Comparison of ENCODE assay signal across 18 cellular contexts in the genomic region with DNA sequence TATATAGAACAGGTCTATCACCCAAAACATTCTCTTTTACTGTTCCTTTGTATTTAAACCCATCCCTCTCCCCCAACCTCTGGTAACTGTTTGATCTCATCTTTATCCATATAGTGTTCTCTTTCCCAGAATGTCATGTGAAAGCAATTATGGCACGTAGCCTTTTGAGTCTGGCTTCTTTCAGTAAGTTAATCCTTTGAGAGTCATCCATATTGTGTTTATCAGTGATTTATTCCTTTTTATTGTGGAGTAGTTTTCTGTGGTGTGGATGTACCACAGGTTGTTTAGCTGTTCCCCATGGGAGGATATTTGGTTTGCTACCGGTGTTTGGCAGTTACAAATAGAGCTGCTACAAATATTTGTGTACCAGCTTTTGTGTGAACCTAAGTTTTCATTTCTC. TPM values are rescaled to one million over a fixed set of nuclear protein-coding genes. Genes with fewer than 3 reads are reported as not detected.
DNase-seq lines count a peak whose midpoint lies in the region; ATAC-seq and TF ChIP-seq lines count a peak whose summit lies in the region.
"Had no signal": no experiment of that assay in that cellular context is flagged by ENCODE, and none has a peak within 500 bp of the region (broad histone marks: within the 10 kb centered on the region; RNA-seq: fewer than 3 reads in every experiment).

No MANE protein-coding gene starts in this region.

- H3K9me3 Mint-ChIP-seq in mesothelial cell of epicardium: no peaks in the 10 kb centered on the region
- H3K9me3 Mint-ChIP-seq: CD8-positive, alpha-beta T cell had no signal

- H3K27me3 ChIP-seq in A673 (replicated peaks; ENCODE audit: insufficient read depth, low read depth, low read length, poor library complexity) (no peaks in the 10 kb centered on the region), trophoblast cell (ENCODE audit: insufficient read depth, low read length) (no peaks in the 10 kb centered on the region)
- H3K27me3 ChIP-seq: BLaER1 treated with 17β-estradiol and CSF1 and Interleukin-3, amounts not matched to agents 10 nM and 100 nM; MG63 had no signal

- H3K4ac ChIP-seq in trophoblast cell (ENCODE audit: low read depth, low read length): no peak overlapping the region

- no peak overlapping the region for H4K91ac ChIP-seq in trophoblast cell (ENCODE audit: low read depth, low read length)

- CTCF ChIA-PET in A673 (lab: Charles Lee) (no interaction called here), HEK293 (lab: Yijun Ruan, JAX) (interaction anchor here (0.6 kb wide), 1 partner anchor 76 kb away, joined by 3 read pairs; no protein-coding TSS in a partner anchor)

- no TSS peak for BruUV-seq in A673 (replicated peaks; lab: Mats Ljungman, UMichigan)

- H3K23ac ChIP-seq in trophoblast cell (ENCODE audit: low read length): no peak overlapping the region

- H2AK5ac ChIP-seq in trophoblast cell (ENCODE audit: low read length): no peak overlapping the region

- H3K14ac ChIP-seq in trophoblast cell (ENCODE audit: low read length): no peak overlapping the region

- intact Hi-C loops in A673 (cut with micrococcal nuclease; ENCODE audit: unreplicated experiment): no loop called here

- no peak overlapping the region for H2BK120ac ChIP-seq in trophoblast cell (ENCODE audit: insufficient read depth, low read length, poor library complexity)

- no peak overlapping the region for H2BK12ac ChIP-seq in trophoblast cell (ENCODE audit: low read length)

- H3K4me3 Mint-ChIP-seq in mesothelial cell of epicardium: no peak overlapping the region
- H3K4me3 Mint-ChIP-seq: CD8-positive, alpha-beta T cell had no signal

- H3K4me3 ChIP-seq in A673 (ENCODE audit: low read depth, low read length, poor library complexity, severe bottlenecking) (no peak overlapping the region), HEK293 (ENCODE audit: low read depth, low read length) (no peak overlapping the region), trophoblast cell (ENCODE audit: low read depth, low read length) (no peak overlapping the region)
- H3K4me3 ChIP-seq: BLaER1 treated with 17β-estradiol and CSF1 and Interleukin-3, amounts not matched to agents 10 nM and 100 nM; MG63; PC-9 had no signal

- H2AFZ ChIP-seq in trophoblast cell (ENCODE audit: insufficient read depth, low read length, poor library complexity): no peak overlapping the region
- H2AFZ ChIP-seq: PC-9 had no signal

- H3K27ac Mint-ChIP-seq in mesothelial cell of epicardium: peak overlapping the region; percentile 39
- H3K27ac Mint-ChIP-seq: CD8-positive, alpha-beta T cell had no signal

- no peak overlapping the region for H3K18ac ChIP-seq in trophoblast cell (ENCODE audit: low read length)

- TF ChIP-seq CTCF in A673 (conservative IDR thresholded peaks at IDR 0.05; ENCODE audit: low read depth, low read length) (no peak), HEK293 (tag by site-specific recombination; IDR thresholded peaks at IDR 0.05) (no peak), mesothelial cell of epicardium (IDR thresholded peaks at IDR 0.05; ENCODE audit: unreplicated experiment) (no peak)

- H3K4me1 ChIP-seq in A673 (ENCODE audit: insufficient read depth, low read length, poor library complexity, severe bottlenecking) (peaks cover 22% of the 10 kb centered on the region), HEK293 (ENCODE audit: control insufficient read depth, insufficient read depth, low read length) (no peaks in the 10 kb centered on the region), trophoblast cell (ENCODE audit: control insufficient read depth in 1 of 2, insufficient read depth in 2 of 2, low read length in 2 of 2) (peaks cover 0 to 2% of the 10 kb centered on the region in 2 experiments)

- H3K9ac ChIP-seq in trophoblast cell (ENCODE audit: low read length): no peak overlapping the region
- H3K9ac ChIP-seq: BLaER1 treated with 17β-estradiol and CSF1 and Interleukin-3, amounts not matched to agents 10 nM and 100 nM had no signal

- H2BK5ac ChIP-seq in trophoblast cell (ENCODE audit: low read depth, low read length, poor library complexity): no peak overlapping the region

- no peaks in the 10 kb centered on the region for H3K27me3 Mint-ChIP-seq in mesothelial cell of epicardium (ENCODE audit: low read depth)

- H4K8ac ChIP-seq in trophoblast cell (ENCODE audit: low read depth, low read length): no peak overlapping the region

- peaks cover 85% of the 10 kb centered on the region for H3K36me3 ChIP-seq in A673 (ENCODE audit: insufficient read depth, low read length, poor library complexity, severe bottlenecking)
- peaks cover 76 to 97% of the 10 kb centered on the region in 2 experiments for H3K36me3 ChIP-seq in HEK293 (ENCODE audit: control insufficient read depth in 2 of 2, insufficient read depth in 1 of 2, low read length in 2 of 2)
- H3K36me3 ChIP-seq in trophoblast cell (ENCODE audit: control insufficient read depth in 1 of 2, insufficient read depth in 2 of 2, low read length in 2 of 2): peaks cover 23 to 47% of the 10 kb centered on the region in 2 experiments

- no CpG with 5 or more reads among the region's 2 CpGs for WGBS in trophoblast cell (ENCODE audit: extremely low coverage, insufficient coverage, insufficient read length)

- H3K27ac ChIP-seq in A673 (ENCODE audit: low read depth, low read length, poor library complexity, severe bottlenecking) (no peak overlapping the region), HEK293 (ENCODE audit: extremely low read depth, low read depth, low read length) (no peak overlapping the region), trophoblast cell (ENCODE audit: low read depth, low read length) (no peak overlapping the region)
- H3K27ac ChIP-seq: BLaER1 treated with 17β-estradiol and CSF1 and Interleukin-3, amounts not matched to agents 10 nM and 100 nM; PC-9 had no signal

- no peaks in the 10 kb centered on the region for H3K79me1 ChIP-seq in trophoblast cell (ENCODE audit: low read length)

- POLR2A ChIA-PET in A673 (lab: Charles Lee; ENCODE audit: low non-redundant PET): interaction anchor here (0.6 kb wide), 1 partner anchor 80 kb away, joined by 3 read pairs; no protein-coding TSS in a partner anchor
- POLR2A ChIA-PET in HEK293 (lab: Yijun Ruan, JAX): no interaction called here

- no peak for ATAC-seq in GM21717 (IDR thresholded peaks at IDR 0.05; ENCODE audit: unreplicated experiment)
- ATAC-seq: CD8-positive, alpha-beta T cell had no signal

- H3K9me3 ChIP-seq in A673 (ENCODE audit: low read depth, low read length, poor library complexity, severe bottlenecking): no peaks in the 10 kb centered on the region
- H3K9me3 ChIP-seq in HEK293 (ENCODE audit: control insufficient read depth, insufficient read depth, low read depth, low read length): no peaks in the 10 kb centered on the region
- no peaks in the 10 kb centered on the region for H3K9me3 ChIP-seq in trophoblast cell (ENCODE audit: insufficient read depth, low read depth, low read length)
- H3K9me3 ChIP-seq: BLaER1 treated with 17β-estradiol and CSF1 and Interleukin-3, amounts not matched to agents 10 nM and 100 nM; MG63 had no signal

- H4K12ac ChIP-seq in trophoblast cell (ENCODE audit: low read depth, low read length): no peak overlapping the region

- H3K4me2 ChIP-seq in trophoblast cell (ENCODE audit: low read length): no peak overlapping the region
- H3K4me2 ChIP-seq: PC-9 had no signal

- H3K4me1 Mint-ChIP-seq in mesothelial cell of epicardium: peaks cover 10% of the 10 kb centered on the region

- H3K36me3 Mint-ChIP-seq in mesothelial cell of epicardium: peaks cover 41% of the 10 kb centered on the region

- peak; percentile 41 for DNase-seq in A673 (ENCODE audit: low spot score)
- peak; percentile 71 for DNase-seq in amniotic epithelial cell (ENCODE audit: low read depth)
- no peak for DNase-seq in mesothelial cell of epicardium (ENCODE audit: low spot score in 2 of 2, unreplicated experiment in 2 of 2)
- DNase-seq in HK-2 (ENCODE audit: unreplicated experiment): no peak
- no peak for DNase-seq in trophoblast cell
- DNase-seq: CD8-positive, alpha-beta T cell; Kasumi-1; MG63; NCI-H1417; NCI-H1694 treated with DMSO at 0.1 percent for 48 hours; NCI-H2081 treated with DMSO at 0.1 percent for 48 hours; NCI-H510A; PC-9; RPMI8226; SHP77 had no signal

- H3K79me2 ChIP-seq in trophoblast cell (ENCODE audit: control insufficient read depth, insufficient read depth, low read length, poor library complexity): no peaks in the 10 kb centered on the region

TF ChIP-seq in HEK293, 187 proteins besides CTCF, POLR2A, EP300 and RAD21 (continues in another document):
- TF ChIP-seq ZNF214 (tag by site-specific recombination; IDR thresholded peaks at IDR 0.05; ENCODE audit: borderline replicate concordance) (no peak), ZEB2 (tag by site-specific recombination; IDR thresholded peaks at IDR 0.05) (no peak)

RNA-seq across cellular contexts. Expression of gene HMGXB3, which starts 38.0 kb away (rescaled TPM):
- total RNA-seq in A673 (2021): 52.6 and 55.6 TPM in 2 replicates
- 49.6 to 53.1 TPM (median 52.8 TPM) in 3 replicates for total RNA-seq in mesothelial cell of epicardium
- polyA plus RNA-seq in trophoblast cell (2013): 22.9 and 23.8 TPM in 2 replicates

RNA-seq across cellular contexts. Expression of gene TIGD6, which starts 38.1 kb away (rescaled TPM):
- 7.3 and 7.5 TPM in 2 replicates for total RNA-seq in A673 (2021)
- 3.9 to 4.8 TPM (median 4.7 TPM) in 3 replicates for total RNA-seq in mesothelial cell of epicardium
- polyA plus RNA-seq in trophoblast cell (2013): 3.6 and 3.8 TPM in 2 replicates

RNA-seq across cellular contexts. Expression of gene CSF1R, which starts 47.8 kb away (rescaled TPM):
- total RNA-seq in A673 (2021) (not detected in 2 replicates), mesothelial cell of epicardium (0.07 to 0.27 TPM (median 0.18 TPM) in 3 replicates)
- polyA plus RNA-seq in trophoblast cell (2013): 42.3 and 43.7 TPM in 2 replicates

Comparison
In these comparisons a context has a peak if more than half of its experiments do, and no peak if none do; other contexts are left out.
1. DNase-seq: peak in A673 (single experiment) and amniotic epithelial cell (single experiment); none in mesothelial cell of epicardium (0 of 2), HK-2 (single experiment) and trophoblast cell (0 of 2).